31 cellular contexts compared by ENCODE assay signal in genomic region chr5:37770791-37771190, GRCh38.
DNase-seq lines count a peak whose midpoint lies in the region; ATAC-seq and TF ChIP-seq lines count a peak whose summit lies in the region.
"Had no signal": no experiment of that assay in that cellular context is flagged by ENCODE, and none has a peak within 500 bp of the region (broad histone marks: within the 10 kb centered on the region; RNA-seq: fewer than 3 reads in every experiment).

No MANE protein-coding gene starts in this region.

- H3K4me1 ChIP-seq in SJSA1 (replicated peaks) (peaks cover 41% of the 10 kb centered on the region), rectal smooth muscle tissue (ENCODE audit: control insufficient read depth, insufficient read depth, low read length) (peaks cover 18% of the 10 kb centered on the region)
- H3K4me1 ChIP-seq: colonic mucosa, gastrocnemius medialis, Peyer's patch, upper lobe of left lung had no signal

- H3K9me3 Mint-ChIP-seq in activated CD8-positive, alpha-beta T cell treated with anti-CD3 and anti-CD28 coated beads for 36 hours = peaks cover 11% of the 10 kb centered on the region

- H3K9ac ChIP-seq in rectal smooth muscle tissue (ENCODE audit: low read length) = no peak overlapping the region

- H3K4me1 Mint-ChIP-seq in activated CD8-positive, alpha-beta T cell treated with anti-CD3 and anti-CD28 coated beads for 36 hours (ENCODE audit: low read depth) = no peaks in the 10 kb centered on the region
- H3K4me1 Mint-ChIP-seq: immature natural killer cell, naive B cell had no signal

- H3K4me3 ChIP-seq in SJSA1 (no peak overlapping the region), fibroblast of the aortic adventitia (ENCODE audit: low read depth, low read length) (no peak overlapping the region), rectal smooth muscle tissue (ENCODE audit: low read length) (no peak overlapping the region)
- H3K4me3 ChIP-seq: colonic mucosa, gastrocnemius medialis, hepatocyte, Peyer's patch, upper lobe of left lung had no signal

- peak overlapping the region; percentile 76 for H3K27ac ChIP-seq in SJSA1
- H3K27ac ChIP-seq in rectal smooth muscle tissue (ENCODE audit: low read depth, low read length) = peak overlapping the region; percentile 53
- H3K27ac ChIP-seq: colonic mucosa, epithelial cell of prostate, gastrocnemius medialis, hepatocyte, Peyer's patch, upper lobe of left lung had no signal

- no peaks in the 10 kb centered on the region for H3K27me3 Mint-ChIP-seq in activated CD8-positive, alpha-beta T cell treated with anti-CD3 and anti-CD28 coated beads for 36 hours

- TF ChIP-seq CTCF in fibroblast of the aortic adventitia (IDR thresholded peaks at IDR 0.05; ENCODE audit: insufficient read depth, low read length) = no peak
- no peak for TF ChIP-seq CTCF in activated CD8-positive, alpha-beta T cell treated with anti-CD3 and anti-CD28 coated beads for 36 hours (IDR thresholded peaks at IDR 0.05)

- H3K9me3 ChIP-seq in SJSA1 (replicated peaks) = peaks cover 13% of the 10 kb centered on the region; the same call in 1 of the 2 replicates
- H3K9me3 ChIP-seq: colonic mucosa, gastrocnemius medialis had no signal

- intact Hi-C loops in activated CD8-positive, alpha-beta T cell treated with anti-CD3 and anti-CD28 coated beads for 36 hours (cut with micrococcal nuclease) = no loop called here

- DNase-seq in HCEC 1CT (peak; percentile 12), SJSA1 (ENCODE audit: low read depth in 1 of 2, low spot score in 2 of 2) (no peak), fibroblast of the aortic adventitia (ENCODE audit: low read depth) (peak; percentile 47), NCI-H526 treated with DMSO at 0.1 percent for 48 hours (lab: John Stamatoyannopoulos, UW) (no peak), NOMO-1 treated with dmso at 0.1 percent for 144 hours (lab: John Stamatoyannopoulos, UW; ENCODE audit: unreplicated experiment) (no peak)
- DNase-seq in activated CD8-positive, alpha-beta T cell treated with anti-CD3 and anti-CD28 coated beads for 36 hours = no peak
- DNase-seq: activated CD4-positive, alpha-beta T cell treated with anti-CD3 and anti-CD28 coated beads, Interleukin-2, amount 50 U/mL, for 4 hours; activated CD4-positive, CD25-positive, alpha-beta regulatory T cell; activated naive CD4-positive, alpha-beta T cell treated with anti-CD3 and anti-CD28 coated beads for 36 hours; amygdala; colonic mucosa; DMS79; effector CD8-positive, alpha-beta T cell; gastrocnemius medialis; immature natural killer cell; mesendoderm; naive B cell; NCI-H1048; NCI-H1694; NCI-H510A treated with DMSO at 0.1 percent for 48 hours; Peyer's patch; stimulated activated CD4-positive, alpha-beta T cell treated with anti-CD3 and anti-CD28 coated beads, Interleukin-12 subunit alpha, Interleukin-12 subunit beta, amount 100 ng/mL, for 4 hours; stimulated activated CD4-positive, alpha-beta T cell treated with anti-CD3 and anti-CD28 coated beads, Interleukin-4, amount 100 ng/mL, for 1 hour; T-helper 1 cell had no signal

- ATAC-seq in GM21717 (IDR thresholded peaks at IDR 0.05; ENCODE audit: unreplicated experiment) = no peak
- ATAC-seq in activated CD8-positive, alpha-beta T cell treated with anti-CD3 and anti-CD28 coated beads for 36 hours = no peak
- ATAC-seq: gastrocnemius medialis had no signal

- H3K4me3 Mint-ChIP-seq in activated CD8-positive, alpha-beta T cell treated with anti-CD3 and anti-CD28 coated beads for 36 hours = no peak overlapping the region
- H3K4me3 Mint-ChIP-seq: activated naive CD4-positive, alpha-beta T cell treated with anti-CD3 and anti-CD28 coated beads for 36 hours; activated T-helper 1 cell treated with anti-CD3 and anti-CD28 coated beads, Interleukin-12 subunit alpha, Interleukin-12 subunit beta, Interleukin-2, Interleukin-4 antibody, amounts not matched to agents 30 ng/mL and 10 ng/mL and 1 ng/mL, durations not matched to agents 14 hours and 24 hours and 36 hours; CD14-positive monocyte; immature natural killer cell; naive B cell had no signal

- H3K36me3 ChIP-seq in SJSA1 (peaks cover 5% of the 10 kb centered on the region; the same call in 1 of the 2 replicates), rectal smooth muscle tissue (ENCODE audit: control insufficient read depth, insufficient read depth, low read length) (no peaks in the 10 kb centered on the region)
- H3K36me3 ChIP-seq: colonic mucosa, gastrocnemius medialis, Peyer's patch, upper lobe of left lung had no signal

- CTCF ChIA-PET in activated CD8-positive, alpha-beta T cell treated with anti-CD3 and anti-CD28 coated beads for 36 hours (lab: Charles Lee) = no interaction called here

- peaks cover 6% of the 10 kb centered on the region for H3K36me3 Mint-ChIP-seq in activated CD8-positive, alpha-beta T cell treated with anti-CD3 and anti-CD28 coated beads for 36 hours (ENCODE audit: low read depth)
- H3K36me3 Mint-ChIP-seq: CD14-positive monocyte had no signal

- POLR2A ChIA-PET in activated CD8-positive, alpha-beta T cell treated with anti-CD3 and anti-CD28 coated beads for 36 hours (lab: Charles Lee) = no interaction called here

- no peak overlapping the region for H3K27ac Mint-ChIP-seq in activated CD8-positive, alpha-beta T cell treated with anti-CD3 and anti-CD28 coated beads for 36 hours
- H3K27ac Mint-ChIP-seq: activated naive CD4-positive, alpha-beta T cell treated with anti-CD3 and anti-CD28 coated beads for 36 hours; activated T-helper 1 cell treated with anti-CD3 and anti-CD28 coated beads, Interleukin-12 subunit alpha, Interleukin-12 subunit beta, Interleukin-2, Interleukin-4 antibody, amounts not matched to agents 30 ng/mL and 10 ng/mL and 1 ng/mL, durations not matched to agents 14 hours and 24 hours and 36 hours; CD14-positive monocyte; immature natural killer cell; naive B cell had no signal

- no peaks in the 10 kb centered on the region for H3K27me3 ChIP-seq in SJSA1 (replicated peaks)
- H3K27me3 ChIP-seq in rectal smooth muscle tissue (ENCODE audit: control insufficient read depth, insufficient read depth, low read length) = no peaks in the 10 kb centered on the region
- H3K27me3 ChIP-seq: colonic mucosa, gastrocnemius medialis, hepatocyte, Peyer's patch, upper lobe of left lung had no signal

Comparison
In these comparisons a context has a peak if more than half of its experiments do, and no peak if none do; other contexts are left out.
1. DNase-seq: peak in HCEC 1CT (single experiment) and fibroblast of the aortic adventitia (single experiment); none in SJSA1 (0 of 2), NCI-H526 treated with DMSO at 0.1 percent for 48 hours (single experiment), activated CD8-positive, alpha-beta T cell treated with anti-CD3 and anti-CD28 coated beads for 36 hours (single experiment) and NOMO-1 treated with dmso at 0.1 percent for 144 hours (single experiment).